In the genomic region with DNA sequence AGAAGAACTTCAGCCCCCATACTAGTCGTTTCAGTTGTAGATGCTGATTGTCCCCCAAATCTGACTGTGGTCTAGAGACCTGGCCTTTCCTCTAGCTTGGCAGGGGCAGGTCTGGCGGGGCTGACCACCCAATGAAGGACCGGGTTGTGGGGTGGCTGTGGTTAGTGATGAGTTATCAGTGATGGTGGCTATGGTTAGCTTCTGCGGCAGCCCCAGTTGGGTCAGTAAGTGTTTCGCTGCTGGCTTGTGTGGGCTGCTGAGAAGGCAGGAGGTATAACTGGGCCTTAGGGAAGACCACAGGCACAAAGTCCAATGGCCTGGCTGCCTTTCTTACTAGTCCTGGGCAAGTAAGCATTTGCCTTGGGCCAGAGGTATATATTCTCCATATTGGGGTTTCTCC, we compare ENCODE assay signal across 18 cellular contexts. TPM values are rescaled to one million over a fixed set of nuclear protein-coding genes. Genes with fewer than 3 reads are reported as not detected.
DNase-seq lines count a peak whose midpoint lies in the region; ATAC-seq and TF ChIP-seq lines count a peak whose summit lies in the region.
"Had no signal": no experiment of that assay in that cellular context is flagged by ENCODE, and none has a peak within 500 bp of the region (broad histone marks: within the 10 kb centered on the region; RNA-seq: fewer than 3 reads in every experiment).

No MANE protein-coding gene starts in this region.

- no peak for ATAC-seq in CD8-positive, alpha-beta T cell

- POLR2A ChIA-PET in CD8-positive, alpha-beta T cell (lab: Charles Lee) = no interaction called here

- no peaks in the 10 kb centered on the region for H3K27me3 Mint-ChIP-seq in CD8-positive, alpha-beta T cell (ENCODE audit: low read depth)

- H2AFZ ChIP-seq in fibroblast of lung (ENCODE audit: low read length) = no peak overlapping the region

- no peaks in the 10 kb centered on the region for H3K36me3 ChIP-seq in SJCRH30
- no peaks in the 10 kb centered on the region for H3K36me3 ChIP-seq in fibroblast of lung (ENCODE audit: control insufficient read depth, insufficient read depth, low read length)
- no peaks in the 10 kb centered on the region for H3K36me3 ChIP-seq in uterus
- H3K36me3 ChIP-seq in CD8-positive, alpha-beta T cell (ENCODE audit: insufficient read depth, low read length) = no peaks in the 10 kb centered on the region
- H3K36me3 ChIP-seq: MG63 had no signal

- no peak overlapping the region for H3K4me2 ChIP-seq in fibroblast of lung (ENCODE audit: extremely low read depth, insufficient read depth, low read length)

- H3K27ac Mint-ChIP-seq in CD8-positive, alpha-beta T cell = no peak overlapping the region

- H3K4me1 Mint-ChIP-seq in CD8-positive, alpha-beta T cell (ENCODE audit: low read depth) = peaks cover 11% of the 10 kb centered on the region

- H3K27ac ChIP-seq in SJCRH30 (peak overlapping the region; percentile 18; the same call in 1 of the 2 replicates), fibroblast of lung (ENCODE audit: insufficient read depth, low read length) (peak overlapping the region; percentile 73), skin epidermis (peak overlapping the region in 16 of 21 experiments; percentile 15 to 74 (median 62)), uterus (peak overlapping the region; percentile 25 to 50)
- H3K27ac ChIP-seq in CD8-positive, alpha-beta T cell (ENCODE audit: low read depth, low read length) = no peak overlapping the region
- H3K27ac ChIP-seq: RWPE1 had no signal

- CTCF ChIA-PET in CD8-positive, alpha-beta T cell (lab: Charles Lee) = no interaction called here

- no peaks in the 10 kb centered on the region for H4K20me1 ChIP-seq in fibroblast of lung (ENCODE audit: control insufficient read depth, extremely low read depth, insufficient read depth, low read length)

- TF ChIP-seq CTCF in fibroblast of lung (conservative IDR thresholded peaks at IDR 0.05 in 1 of 2, IDR thresholded peaks at IDR 0.05 in 1 of 2; ENCODE audit: low read depth in 1 of 2, low read length in 2 of 2) (no peak), uterus (IDR thresholded peaks at IDR 0.05) (no peak)
- no peak for TF ChIP-seq CTCF in CD8-positive, alpha-beta T cell (IDR thresholded peaks at IDR 0.05)

- H3K9me3 ChIP-seq in SJCRH30 (replicated peaks) = no peaks in the 10 kb centered on the region
- H3K9me3 ChIP-seq in fibroblast of lung (ENCODE audit: control insufficient read depth, insufficient read depth, low read depth, low read length) = no peaks in the 10 kb centered on the region
- no peaks in the 10 kb centered on the region for H3K9me3 ChIP-seq in uterus
- H3K9me3 ChIP-seq in CD8-positive, alpha-beta T cell (ENCODE audit: low read length) = no peaks in the 10 kb centered on the region
- H3K9me3 ChIP-seq: MG63 had no signal

- H3K79me2 ChIP-seq in fibroblast of lung (ENCODE audit: control insufficient read depth, insufficient read depth, low read length) = no peaks in the 10 kb centered on the region

- H3K27me3 ChIP-seq in SJCRH30 (no peaks in the 10 kb centered on the region), fibroblast of lung (ENCODE audit: control insufficient read depth, insufficient read depth, low read length) (no peaks in the 10 kb centered on the region), uterus (no peaks in the 10 kb centered on the region)
- no peaks in the 10 kb centered on the region for H3K27me3 ChIP-seq in CD8-positive, alpha-beta T cell (ENCODE audit: insufficient read depth, low read length)
- H3K27me3 ChIP-seq: MG63 had no signal

- H3K9ac ChIP-seq in fibroblast of lung (ENCODE audit: insufficient read depth, low read length) = no peak overlapping the region

- intact Hi-C loops in uterus (cut with DNase I; ENCODE audit: low total_unique reads) = no loop called here
- intact Hi-C loops in CD8-positive, alpha-beta T cell (cut with DNase I, micrococcal nuclease) = no loop called here

- H3K4me3 Mint-ChIP-seq in CD8-positive, alpha-beta T cell = no peak overlapping the region
- H3K4me3 Mint-ChIP-seq: CD4-positive, alpha-beta memory T cell had no signal

- H3K4me3 ChIP-seq in SJCRH30 = no peak overlapping the region
- H3K4me3 ChIP-seq in fibroblast of lung (replicated peaks in 1 of 4; ENCODE audit: control extremely low read depth in 1 of 4, insufficient read depth in 1 of 4, low read depth in 3 of 4, low read length in 4 of 4) = no peak overlapping the region
- no peak overlapping the region for H3K4me3 ChIP-seq in skin epidermis
- no peak overlapping the region for H3K4me3 ChIP-seq in uterus
- no peak overlapping the region for H3K4me3 ChIP-seq in CD8-positive, alpha-beta T cell (ENCODE audit: low read depth, low read length)
- H3K4me3 ChIP-seq: MG63 had no signal

- DNase-seq in SJCRH30 (no peak), fibroblast of lung (ENCODE audit: low read depth in 2 of 2) (peak in 1 of 2 donors; percentile 24), uterus (no peak), foreskin melanocyte (no peak), HuH-7 (ENCODE audit: low spot score) (no peak)
- DNase-seq in activated CD8-positive, alpha-beta memory T cell treated with anti-CD3 and anti-CD28 coated beads, Interleukin-2, amount 50 U/mL, for 4 hours = no peak
- DNase-seq in CD8-positive, alpha-beta T cell = no peak
- DNase-seq: CD4-positive, alpha-beta memory T cell; NCI-H1105; NCI-H187; NCI-H69; NK-92 treated with Interleukin-12 subunit alpha and Interleukin-12 subunit beta, amount 100 ng/mL, for 24 hours had no signal

- TF ChIP-seq POLR2A in uterus (IDR thresholded peaks at IDR 0.05) = no peak

- H3K36me3 Mint-ChIP-seq in CD8-positive, alpha-beta T cell = no peaks in the 10 kb centered on the region
- H3K36me3 Mint-ChIP-seq: CD4-positive, alpha-beta memory T cell had no signal

- no peaks in the 10 kb centered on the region for H3K9me3 Mint-ChIP-seq in CD8-positive, alpha-beta T cell
- H3K9me3 Mint-ChIP-seq: CD4-positive, alpha-beta memory T cell had no signal

- peaks cover 38% of the 10 kb centered on the region for H3K4me1 ChIP-seq in SJCRH30
- H3K4me1 ChIP-seq in fibroblast of lung (ENCODE audit: control insufficient read depth, extremely low read depth, insufficient read depth, low read length) = peaks cover 17% of the 10 kb centered on the region
- peaks cover 0 to 4% of the 10 kb centered on the region in 2 donors for H3K4me1 ChIP-seq in uterus
- no peaks in the 10 kb centered on the region for H3K4me1 ChIP-seq in CD8-positive, alpha-beta T cell (ENCODE audit: insufficient read depth, low read length)

RNA-seq across cellular contexts. Expression of gene VWA2, which starts 21.3 kb away (rescaled TPM):
- total RNA-seq in SJCRH30 (2014; rRNA removed; shearing (Covaris generic)) = not detected in 2 replicates
- under 0.01 and 0.17 TPM in 2 replicates for total RNA-seq in fibroblast of lung
- polyA plus RNA-seq in fibroblast of lung = 0.03 and 0.11 TPM in 2 replicates
- 0.07 and 0.20 TPM in 2 replicates for polyA plus RNA-seq in fibroblast of lung (2012)
- polyA minus RNA-seq in fibroblast of lung (ENCODE audit: low replicate concordance) = not detected in 2 replicates
- total RNA-seq in uterus = 10 to 100 TPM in 1 of 4 donors, 1 to 10 TPM in 1, not detected in 2; 2.5 to 22.6 TPM
- not detected for total RNA-seq in CD8-positive, alpha-beta T cell
- total RNA-seq: CD4-positive, alpha-beta memory T cell; H4; OCI-LY7 had no signal
- polyA plus RNA-seq: AG04450; CD4-positive, alpha-beta memory T cell had no signal
